ENCODE assay signal across 1 cellular context in the genomic region with DNA sequence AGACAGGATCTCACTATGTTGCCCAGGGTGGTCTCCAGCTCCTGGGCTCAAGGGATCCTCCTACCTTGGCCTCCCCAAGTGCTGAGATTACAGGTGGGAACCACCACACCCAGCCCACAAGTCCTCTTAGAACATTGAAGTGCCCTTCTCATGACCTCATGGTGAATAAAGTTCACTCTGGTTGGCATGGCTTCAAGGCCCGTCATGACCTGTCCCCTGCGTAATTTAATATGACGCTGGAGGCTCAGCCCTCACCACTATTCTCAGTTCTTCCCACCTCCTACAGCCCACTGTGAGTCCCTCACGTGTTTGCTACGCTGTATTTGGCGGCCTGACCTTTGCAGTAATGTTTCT.
TF ChIP-seq lines count a peak whose summit lies in the region.

No MANE protein-coding gene starts in this region.

TF ChIP-seq in IMR-90, 13 proteins besides CTCF, POLR2A, EP300 and RAD21 (continued from another document):
- TF ChIP-seq, protein P1, sequence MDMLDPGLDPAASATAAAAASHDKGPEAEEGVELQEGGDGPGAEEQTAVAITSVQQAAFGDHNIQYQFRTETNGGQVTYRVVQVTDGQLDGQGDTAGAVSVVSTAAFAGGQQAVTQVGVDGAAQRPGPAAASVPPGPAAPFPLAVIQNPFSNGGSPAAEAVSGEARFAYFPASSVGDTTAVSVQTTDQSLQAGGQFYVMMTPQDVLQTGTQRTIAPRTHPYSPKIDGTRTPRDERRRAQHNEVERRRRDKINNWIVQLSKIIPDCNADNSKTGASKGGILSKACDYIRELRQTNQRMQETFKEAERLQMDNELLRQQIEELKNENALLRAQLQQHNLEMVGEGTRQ (IDR thresholded peaks at IDR 0.05; ENCODE audit: low read depth, low read length), result no peak
- TF ChIP-seq CEBPB (IDR thresholded peaks at IDR 0.05; ENCODE audit: low read depth, low read length) (no peak), FOS (IDR thresholded peaks at IDR 0.05; ENCODE audit: low read depth, low read length) (no peak), BHLHE40 (IDR thresholded peaks at IDR 0.05; ENCODE audit: low read depth, low read length) (no peak), MAZ (IDR thresholded peaks at IDR 0.05; ENCODE audit: borderline replicate concordance, low read depth, low read length) (no peak)
